ENCODE assay signal across 13 cellular contexts in genomic region chr7:123538189-123538714, GRCh38. TPM values are rescaled to one million over a fixed set of nuclear protein-coding genes. Genes with fewer than 3 reads are reported as not detected.
A peak's percentile ranks its signal among the peaks of the same experiment; 100 is the strongest.
DNase-seq lines count a peak whose midpoint lies in the region; ATAC-seq and TF ChIP-seq lines count a peak whose summit lies in the region.
"Had no signal": no experiment of that assay in that cellular context is flagged by ENCODE, and none has a peak within 500 bp of the region (broad histone marks: within the 10 kb centered on the region; RNA-seq: fewer than 3 reads in every experiment).

No MANE protein-coding gene starts in this region.

- in situ Hi-C loops in astrocyte of the spinal cord (cut with HindIII; ENCODE audit: low sequenced_read_pairs) = no loop called here

- no peaks in the 10 kb centered on the region for H3K9me3 Mint-ChIP-seq in activated CD4-positive, alpha-beta memory T cell treated with anti-CD3 and anti-CD28 coated beads for 36 hours
- H3K9me3 Mint-ChIP-seq: dendritic cell treated with granulocyte-macrophage colony-stimulating factor and Interleukin-4, amounts not matched to agents 40 ng/mL and 50 ng/mL, for 4 days; nephron progenitor cell had no signal

- H3K4me3 Mint-ChIP-seq in activated CD4-positive, alpha-beta memory T cell treated with anti-CD3 and anti-CD28 coated beads for 36 hours = no peak overlapping the region
- H3K4me3 Mint-ChIP-seq: dendritic cell treated with granulocyte-macrophage colony-stimulating factor and Interleukin-4, amounts not matched to agents 40 ng/mL and 50 ng/mL, for 4 days; nephron progenitor cell had no signal

- H3K27me3 Mint-ChIP-seq in activated CD4-positive, alpha-beta memory T cell treated with anti-CD3 and anti-CD28 coated beads for 36 hours = peaks cover 6% of the 10 kb centered on the region

- POLR2A ChIA-PET in BJ (lab: Charles Lee) = no interaction called here
- POLR2A ChIA-PET in activated CD4-positive, alpha-beta memory T cell treated with anti-CD3 and anti-CD28 coated beads for 36 hours (lab: Charles Lee) = no interaction called here

- no peak for ATAC-seq in GM21515 (IDR thresholded peaks at IDR 0.05; ENCODE audit: unreplicated experiment)
- no peak for ATAC-seq in Right ventricle myocardium inferior
- ATAC-seq in HG02970 (IDR thresholded peaks at IDR 0.05; ENCODE audit: low FRiP score, unreplicated experiment) = no peak
- ATAC-seq: upper lobe of right lung had no signal

- DNase-seq in BJ (ENCODE audit: low read depth) (peak; percentile 59), M059J (ENCODE audit: low read depth) (peak; percentile 87), astrocyte of the spinal cord (ENCODE audit: low read depth, low spot score) (peak; percentile 76), kidney glomerular epithelial cell (lab: John Stamatoyannopoulos, UW) (peak; percentile 77), Right ventricle myocardium inferior (ENCODE audit: missing footprints) (no peak)
- DNase-seq in activated CD4-positive, alpha-beta memory T cell treated with anti-CD3 and anti-CD28 coated beads for 36 hours = no peak
- DNase-seq: NCI-H2171 treated with DMSO at 0.1 percent for 48 hours, nephron progenitor cell, upper lobe of right lung had no signal

- no peaks in the 10 kb centered on the region for H3K36me3 ChIP-seq in BJ (ENCODE audit: control insufficient read depth, insufficient read depth, low read length)
- H3K36me3 ChIP-seq: HAP-1 had no signal

- intact Hi-C loops in activated CD4-positive, alpha-beta memory T cell treated with anti-CD3 and anti-CD28 coated beads for 36 hours (cut with micrococcal nuclease) = no loop called here
- intact Hi-C loops in Right ventricle myocardium inferior (cut with DNase I) = loop anchor here (5.0 kb wide), 1 partner anchor 46 kb away; no protein-coding TSS in a partner anchor

- H3K27ac Mint-ChIP-seq in activated CD4-positive, alpha-beta memory T cell treated with anti-CD3 and anti-CD28 coated beads for 36 hours = no peak overlapping the region
- H3K27ac Mint-ChIP-seq: dendritic cell treated with granulocyte-macrophage colony-stimulating factor and Interleukin-4, amounts not matched to agents 40 ng/mL and 50 ng/mL, for 4 days; nephron progenitor cell had no signal

- TF ChIP-seq CTCF in BJ (IDR thresholded peaks at IDR 0.05; ENCODE audit: insufficient read depth, low read depth, low read length) (no peak), astrocyte of the spinal cord (IDR thresholded peaks at IDR 0.05; ENCODE audit: low read depth, low read length) (no peak)

- no peaks in the 10 kb centered on the region for H3K27me3 ChIP-seq in BJ (ENCODE audit: control insufficient read depth, insufficient read depth, low read length)
- H3K27me3 ChIP-seq: upper lobe of right lung had no signal

- H3K4me1 Mint-ChIP-seq in activated CD4-positive, alpha-beta memory T cell treated with anti-CD3 and anti-CD28 coated beads for 36 hours (ENCODE audit: low read depth) = peaks cover 24% of the 10 kb centered on the region

- peaks cover 6% of the 10 kb centered on the region for H3K36me3 Mint-ChIP-seq in activated CD4-positive, alpha-beta memory T cell treated with anti-CD3 and anti-CD28 coated beads for 36 hours

- H3K4me3 ChIP-seq in BJ (ENCODE audit: low read depth, low read length) (no peak overlapping the region), astrocyte of the spinal cord (ENCODE audit: low read depth, low read length) (no peak overlapping the region)
- H3K4me3 ChIP-seq: HAP-1, upper lobe of right lung had no signal

- CTCF ChIA-PET in BJ (lab: Yijun Ruan, JAX) = interaction anchor here (1.9 kb wide), 1 partner anchor 44 kb away, joined by 8 read pairs; no protein-coding TSS in a partner anchor
- CTCF ChIA-PET in activated CD4-positive, alpha-beta memory T cell treated with anti-CD3 and anti-CD28 coated beads for 36 hours (lab: Charles Lee) = no interaction called here

RNA-seq across cellular contexts. Expression of gene IQUB, which starts 3.9 kb away (rescaled TPM):
- 0.02 and 0.05 TPM in 2 replicates for polyA plus RNA-seq in BJ (2011; rRNA removed)
- 0.05 and 0.10 TPM in 2 replicates for polyA minus RNA-seq in BJ (2011; rRNA and poly(A)+ RNA removed)
- 0.05 and 1.1 TPM in 2 replicates for total RNA-seq in M059J (2014; rRNA removed; shearing (Covaris generic))
- total RNA-seq in activated CD4-positive, alpha-beta memory T cell treated with anti-CD3 and anti-CD28 coated beads for 36 hours = under 1 TPM in 1 of 2 experiments, not detected in 1; 0.10 TPM
- total RNA-seq in Right ventricle myocardium inferior = 0.54 TPM

RNA-seq across cellular contexts. Expression of gene NDUFA5, which starts 19.4 kb away (rescaled TPM):
- 4.8 and 22.8 TPM in 2 replicates for polyA plus RNA-seq in BJ (2011; rRNA removed)
- 4.3 and 6.8 TPM in 2 replicates for polyA minus RNA-seq in BJ (2011; rRNA and poly(A)+ RNA removed)
- 64.4 and 81.9 TPM in 2 replicates for total RNA-seq in M059J (2014; rRNA removed; shearing (Covaris generic))
- total RNA-seq in activated CD4-positive, alpha-beta memory T cell treated with anti-CD3 and anti-CD28 coated beads for 36 hours = 10 to 100 TPM; 57.8 to 61.0 TPM
- 307 TPM for total RNA-seq in Right ventricle myocardium inferior

Comparison
In these comparisons a context has a peak if more than half of its experiments do, and no peak if none do; other contexts are left out.
1. DNase-seq: peak in BJ (single experiment), M059J (single experiment), astrocyte of the spinal cord (single experiment) and kidney glomerular epithelial cell (single experiment); none in activated CD4-positive, alpha-beta memory T cell treated with anti-CD3 and anti-CD28 coated beads for 36 hours (single experiment) and Right ventricle myocardium inferior (single experiment).